Comparison of ENCODE assay signal across 22 cellular contexts in the genomic region with DNA sequence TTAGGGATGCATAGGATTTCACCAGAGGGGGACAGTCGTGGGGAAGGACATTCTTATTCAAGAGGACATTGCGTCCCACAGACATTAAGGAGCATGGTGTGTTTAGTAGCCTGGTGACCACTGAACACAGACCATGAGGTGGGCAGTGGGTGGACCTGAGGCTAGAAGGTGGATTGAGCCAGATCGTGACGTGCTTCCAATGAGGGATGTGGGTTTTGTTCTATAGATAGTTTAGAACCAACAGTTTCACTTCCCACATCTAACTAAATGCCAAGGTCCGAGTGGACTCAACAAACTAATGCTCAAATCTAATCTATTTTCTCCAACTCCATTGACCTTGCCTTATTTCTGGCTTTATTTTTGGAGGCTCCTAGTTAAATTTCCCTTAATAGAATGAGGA. TPM values are rescaled to one million over a fixed set of nuclear protein-coding genes. Genes with fewer than 3 reads are reported as not detected.
DNase-seq lines count a peak whose midpoint lies in the region; ATAC-seq and TF ChIP-seq lines count a peak whose summit lies in the region.
"Had no signal": no experiment of that assay in that cellular context is flagged by ENCODE, and none has a peak within 500 bp of the region (broad histone marks: within the 10 kb centered on the region; RNA-seq: fewer than 3 reads in every experiment).

No MANE protein-coding gene starts in this region.

- H3K9ac ChIP-seq in BLaER1 treated with 17β-estradiol and CSF1 and Interleukin-3, amounts not matched to agents 10 nM and 100 nM = peak overlapping the region in 1 of 11 experiments; percentile 45; a peak in 1 of 22 replicates
- H3K9ac ChIP-seq in OCI-LY3 (ENCODE audit: low read length) = no peak overlapping the region

- no peak for DNase-seq in mucosa of descending colon
- DNase-seq in MG63 = no peak
- no peak for DNase-seq in NCI-H345 treated with DMSO at 0.1 percent for 48 hours (lab: John Stamatoyannopoulos, UW; ENCODE audit: unreplicated experiment)
- DNase-seq in NCI-H2171 treated with DMSO at 0.1 percent for 48 hours (lab: John Stamatoyannopoulos, UW) = no peak
- no peak for DNase-seq in NCI-H82 treated with DMSO at 0.1 percent for 48 hours (lab: John Stamatoyannopoulos, UW; ENCODE audit: unreplicated experiment)
- DNase-seq: activated CD4-positive, CD25-positive, alpha-beta regulatory T cell; activated naive CD4-positive, alpha-beta T cell treated with Interleukin-2 at 50 U/mL for 16 hours; activated T-cell treated with anti-CD3 and anti-CD28 coated beads, Interleukin-2, amount 50 U/mL, for 72 hours; DMS53; left ventricle myocardium inferior; NCI-H1417 treated with DMSO at 0.1 percent for 48 hours; NCI-H2081 treated with DMSO at 0.1 percent for 48 hours; NCI-H446; SHP77 treated with DMSO at 0.1 percent for 48 hours; small intestine; stimulated activated CD8-positive, alpha-beta memory T cell treated with anti-CD3 and anti-CD28 coated beads, Interleukin-4, amount 100 ng/mL, for 48 hours; transverse colon had no signal

- peaks cover 14 to 78% (median 30%) of the 10 kb centered on the region in 10 experiments for H3K4me1 ChIP-seq in BLaER1 treated with 17β-estradiol and CSF1 and Interleukin-3, amounts not matched to agents 10 nM and 100 nM
- H3K4me1 ChIP-seq in OCI-LY3 (ENCODE audit: low read length) (peaks cover 47% of the 10 kb centered on the region), mucosa of descending colon (ENCODE audit: low read depth) (no peaks in the 10 kb centered on the region)
- H3K4me1 ChIP-seq: A549 had no signal

- no peaks in the 10 kb centered on the region for H3K9me3 ChIP-seq in BLaER1 treated with 17β-estradiol and CSF1 and Interleukin-3, amounts not matched to agents 10 nM and 100 nM (replicated peaks in 1 of 11)
- no peaks in the 10 kb centered on the region for H3K9me3 ChIP-seq in OCI-LY3 (ENCODE audit: insufficient read depth, low read length)
- no peaks in the 10 kb centered on the region for H3K9me3 ChIP-seq in mucosa of descending colon
- no peaks in the 10 kb centered on the region for H3K9me3 ChIP-seq in MG63
- H3K9me3 ChIP-seq: A549, left ventricle myocardium inferior, transverse colon had no signal

- H3K27ac ChIP-seq in BLaER1 treated with 17β-estradiol and CSF1 and Interleukin-3, amounts not matched to agents 10 nM and 100 nM = peak overlapping the region in 7 of 11 experiments; percentile 18 to 68 (median 41); a peak in 11 of 22 replicates
- H3K27ac ChIP-seq in OCI-LY3 (ENCODE audit: low read length) = no peak overlapping the region
- H3K27ac ChIP-seq: A549, left ventricle myocardium inferior, transverse colon had no signal

- no peak overlapping the region for H2AFZ ChIP-seq in OCI-LY3 (ENCODE audit: low read depth, low read length)

- H4K20me1 ChIP-seq in BLaER1 treated with 17β-estradiol and CSF1 and Interleukin-3, amounts not matched to agents 10 nM and 100 nM = no peaks in the 10 kb centered on the region
- no peaks in the 10 kb centered on the region for H4K20me1 ChIP-seq in OCI-LY3 (ENCODE audit: insufficient read depth, low read length)

- H3K4me3 ChIP-seq in BLaER1 treated with 17β-estradiol and CSF1 and Interleukin-3, amounts not matched to agents 10 nM and 100 nM = peak overlapping the region in 2 of 10 experiments; percentile 9 to 27; a peak in 2 of 20 replicates
- H3K4me3 ChIP-seq in OCI-LY3 (ENCODE audit: low read length) = no peak overlapping the region
- no peak overlapping the region for H3K4me3 ChIP-seq in mucosa of descending colon
- H3K4me3 ChIP-seq in MG63 = no peak overlapping the region
- H3K4me3 ChIP-seq: A549, left ventricle myocardium inferior, transverse colon had no signal

- no peaks in the 10 kb centered on the region for H3K79me2 ChIP-seq in OCI-LY3 (ENCODE audit: low read length)

- H3K36me3 ChIP-seq in BLaER1 treated with 17β-estradiol and CSF1 and Interleukin-3, amounts not matched to agents 10 nM and 100 nM = no peaks in the 10 kb centered on the region
- H3K36me3 ChIP-seq in OCI-LY3 (replicated peaks; ENCODE audit: low read depth, low read length) (no peaks in the 10 kb centered on the region), mucosa of descending colon (ENCODE audit: low read depth) (no peaks in the 10 kb centered on the region), MG63 (no peaks in the 10 kb centered on the region)
- H3K36me3 ChIP-seq: left ventricle myocardium inferior, transverse colon had no signal

- H3K4me2 ChIP-seq in BLaER1 treated with 17β-estradiol and CSF1 and Interleukin-3, amounts not matched to agents 10 nM and 100 nM = peak overlapping the region; percentile 38 to 87 (median 69)
- H3K4me2 ChIP-seq in OCI-LY3 (ENCODE audit: low read length) = peak overlapping the region; percentile 54
- H3K4me2 ChIP-seq: A549 had no signal

- intact Hi-C loops in mucosa of descending colon (cut with DNase I, micrococcal nuclease) = no loop called here

- no peaks in the 10 kb centered on the region for H3K27me3 ChIP-seq in BLaER1 treated with 17β-estradiol and CSF1 and Interleukin-3, amounts not matched to agents 10 nM and 100 nM
- H3K27me3 ChIP-seq in OCI-LY3 (ENCODE audit: low read depth, low read length) (no peaks in the 10 kb centered on the region), MG63 (no peaks in the 10 kb centered on the region)
- H3K27me3 ChIP-seq: transverse colon had no signal

- peak; percentile 49 for ATAC-seq in HG03378 (IDR thresholded peaks at IDR 0.05; ENCODE audit: unreplicated experiment)
- ATAC-seq in mucosa of descending colon = peak; percentile 24
- ATAC-seq: A549; activated T-cell treated with anti-CD3 and anti-CD28 coated beads, Interleukin-2, amount 50 U/mL, for 72 hours; Panc1 had no signal

- no peak for TF ChIP-seq CTCF in OCI-LY3 (IDR thresholded peaks at IDR 0.05; ENCODE audit: low read depth, low read length)
- no peak for TF ChIP-seq CTCF in mucosa of descending colon (IDR thresholded peaks at IDR 0.05)

RNA-seq across cellular contexts. Expression of a gene that starts 58.5 kb away (rescaled TPM):
- total RNA-seq in mucosa of descending colon = 10 to 100 TPM in 1 of 3 donors, 1 to 10 TPM in 2; 2.7 to 19.7 (median 6.6) TPM
- 3.5 and 5.8 TPM in 2 replicates for total RNA-seq in MG63 (2014; rRNA removed; shearing (Covaris generic); ENCODE audit: low replicate concordance)
